ENCODE assay signal across 1 cellular context in genomic region chr19:10316229-10317044, GRCh38.
TF ChIP-seq lines count a peak whose summit lies in the region.

No MANE protein-coding gene starts in this region.

TF ChIP-seq in H1, 55 proteins besides CTCF, POLR2A, EP300 and RAD21:
- TF ChIP-seq E2F6 (IDR thresholded peaks at IDR 0.05) (no peak), NRF1 (IDR thresholded peaks at IDR 0.05; ENCODE audit: low read depth, low read length) (no peak), CHD7 (IDR thresholded peaks at IDR 0.05; ENCODE audit: insufficient replicate concordance, low read length) (no peak), KDM5A (IDR thresholded peaks at IDR 0.05; ENCODE audit: low read length) (no peak), TBP (IDR thresholded peaks at IDR 0.05; ENCODE audit: low read depth, low read length) (no peak), ZNF274 (IDR thresholded peaks at IDR 0.05; ENCODE audit: borderline replicate concordance, extremely low read depth, low read length) (no peak), SRF (IDR thresholded peaks at IDR 0.05; ENCODE audit: low read depth, low read length) (no peak), KDM1A (IDR thresholded peaks at IDR 0.05; ENCODE audit: borderline replicate concordance, low read length) (no peak), CTBP2 (IDR thresholded peaks at IDR 0.05; ENCODE audit: borderline replicate concordance, insufficient read depth, insufficient read length, low read length) (no peak), RBBP5 (IDR thresholded peaks at IDR 0.05; ENCODE audit: borderline replicate concordance, low read depth, low read length) (no peak), MAX (IDR thresholded peaks at IDR 0.05) (no peak), YY1 (IDR thresholded peaks at IDR 0.05; ENCODE audit: low read depth, low read length) (no peak), FOSL1 (IDR thresholded peaks at IDR 0.05; ENCODE audit: insufficient read depth, low read depth, low read length) (no peak), SP1 (IDR thresholded peaks at IDR 0.05; ENCODE audit: low read depth, low read length) (no peak), RXRA (IDR thresholded peaks at IDR 0.05; ENCODE audit: insufficient read depth, low read depth, low read length) (no peak), TCF12 (IDR thresholded peaks at IDR 0.05; ENCODE audit: low read depth, low read length) (no peak)
- TF ChIP-seq, protein P1, sequence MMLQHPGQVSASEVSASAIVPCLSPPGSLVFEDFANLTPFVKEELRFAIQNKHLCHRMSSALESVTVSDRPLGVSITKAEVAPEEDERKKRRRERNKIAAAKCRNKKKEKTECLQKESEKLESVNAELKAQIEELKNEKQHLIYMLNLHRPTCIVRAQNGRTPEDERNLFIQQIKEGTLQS (IDR thresholded peaks at IDR 0.05; ENCODE audit: insufficient read depth, low read depth, low read length): no peak
- TF ChIP-seq, protein P2, sequence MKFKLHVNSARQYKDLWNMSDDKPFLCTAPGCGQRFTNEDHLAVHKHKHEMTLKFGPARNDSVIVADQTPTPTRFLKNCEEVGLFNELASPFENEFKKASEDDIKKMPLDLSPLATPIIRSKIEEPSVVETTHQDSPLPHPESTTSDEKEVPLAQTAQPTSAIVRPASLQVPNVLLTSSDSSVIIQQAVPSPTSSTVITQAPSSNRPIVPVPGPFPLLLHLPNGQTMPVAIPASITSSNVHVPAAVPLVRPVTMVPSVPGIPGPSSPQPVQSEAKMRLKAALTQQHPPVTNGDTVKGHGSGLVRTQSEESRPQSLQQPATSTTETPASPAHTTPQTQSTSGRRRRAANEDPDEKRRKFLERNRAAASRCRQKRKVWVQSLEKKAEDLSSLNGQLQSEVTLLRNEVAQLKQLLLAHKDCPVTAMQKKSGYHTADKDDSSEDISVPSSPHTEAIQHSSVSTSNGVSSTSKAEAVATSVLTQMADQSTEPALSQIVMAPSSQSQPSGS (IDR thresholded peaks at IDR 0.05; ENCODE audit: low read length): no peak
TF ChIP-seq in H1: peak in this region for 0.
